8 cellular contexts compared by ENCODE assay signal in genomic region chr14:22766457-22767322, GRCh38. TPM values are rescaled to one million over a fixed set of nuclear protein-coding genes. Genes with fewer than 3 reads are reported as not detected.
DNase-seq lines count a peak whose midpoint lies in the region; ATAC-seq and TF ChIP-seq lines count a peak whose summit lies in the region.

Gene OXA1L, plus strand, starts transcription at chr14:22766688. Its CDS starts 14 bp downstream, at chr14:22766702.

- ATAC-seq in HG02642 (IDR thresholded peaks at IDR 0.05; ENCODE audit: poor library complexity, unreplicated experiment), result peak; percentile 80
- ATAC-seq in activated naive CD8-positive, alpha-beta T cell treated with anti-CD3 and anti-CD28 coated beads, Interleukin-2, amount 50 U/mL, for 24 hours, result peak; percentile 85

- no peaks in the 10 kb centered on the region for H3K27me3 ChIP-seq in cardiac muscle cell
- H3K27me3 ChIP-seq in parathyroid adenoma (ENCODE audit: control insufficient read depth, insufficient read depth, low read length), result no peaks in the 10 kb centered on the region
- no peaks in the 10 kb centered on the region for H3K27me3 ChIP-seq in tibial nerve

- no peaks in the 10 kb centered on the region for H3K27me3 Mint-ChIP-seq in activated naive CD8-positive, alpha-beta T cell treated with anti-CD3 and anti-CD28 coated beads, Interleukin-2, amount 50 U/mL, for 24 hours

- H3K36me3 ChIP-seq in cardiac muscle cell (peaks cover 32% of the 10 kb centered on the region), parathyroid adenoma (ENCODE audit: control insufficient read depth, insufficient read depth, low read length) (no peaks in the 10 kb centered on the region), tibial nerve (peaks cover 7 to 60% (median 22%) of the 10 kb centered on the region in 3 donors)

- TF ChIP-seq CTCF in GM10248 (IDR thresholded peaks at IDR 0.05; ENCODE audit: control extremely low read depth, extremely low read depth, low read depth, missing control alignments) (no peak), cardiac muscle cell (IDR thresholded peaks at IDR 0.05; ENCODE audit: low read depth, low read length) (no peak), parathyroid adenoma (IDR thresholded peaks at IDR 0.05) (no peak), tibial nerve (IDR thresholded peaks at IDR 0.05) (peak in 1 of 5 experiments; percentile 12)

- TF ChIP-seq EP300 in tibial nerve (IDR thresholded peaks at IDR 0.05), result peak; percentile 75 to 92

- H3K27ac ChIP-seq in cardiac muscle cell, result peak within 1 kb of the TSS; percentile 94
- H3K27ac ChIP-seq in parathyroid adenoma, result peak within 1 kb of the TSS; percentile 78
- peak within 1 kb of the TSS; percentile 70 to 92 (median 86) for H3K27ac ChIP-seq in tibial nerve

- H3K9ac ChIP-seq in parathyroid adenoma, result peak within 1 kb of the TSS; percentile 16

- TF ChIP-seq POLR2A in tibial nerve (IDR thresholded peaks at IDR 0.05), result peak; percentile 44 to 71

- peak within 1 kb of the TSS; percentile 99 for H3K27ac Mint-ChIP-seq in activated naive CD8-positive, alpha-beta T cell treated with anti-CD3 and anti-CD28 coated beads, Interleukin-2, amount 50 U/mL, for 24 hours

- H3K4me2 ChIP-seq in parathyroid adenoma (ENCODE audit: low read length), result peak within 1 kb of the TSS; percentile 61

- CTCF ChIA-PET in GM10248 (lab: Yijun Ruan, JAX), result interaction anchor here (0.9 to 3.2 kb wide), 17 partner anchors 11 to 211 kb away, joined by 3 to 24 read pairs (median 4); partner anchors contain the start of genes DAD1 and LRP10

- H3K4me1 ChIP-seq in cardiac muscle cell (ENCODE audit: low read depth) (peaks cover 15% of the 10 kb centered on the region), parathyroid adenoma (peaks cover 14% of the 10 kb centered on the region), tibial nerve (peaks cover 0 to 33% (median 16%) of the 10 kb centered on the region in 4 donors)

- H3K79me2 ChIP-seq in parathyroid adenoma, result peaks cover 4% of the 10 kb centered on the region

- peaks cover 68% of the 10 kb centered on the region for H3K36me3 Mint-ChIP-seq in activated naive CD8-positive, alpha-beta T cell treated with anti-CD3 and anti-CD28 coated beads, Interleukin-2, amount 50 U/mL, for 24 hours (ENCODE audit: low read depth)

- H3K9me3 ChIP-seq in cardiac muscle cell (ENCODE audit: low read depth) (no peaks in the 10 kb centered on the region), parathyroid adenoma (ENCODE audit: control insufficient read depth, low read length) (no peaks in the 10 kb centered on the region), tibial nerve (peaks cover 0 to 11% (median 0%) of the 10 kb centered on the region in 4 donors)

- WGBS in tibial nerve, 2 donors, result 0 to 1% methylated on average over 37 to 52 of the region's 56 CpGs

- H2AFZ ChIP-seq in parathyroid adenoma, result peak within 1 kb of the TSS; percentile 73

- H3K4me3 ChIP-seq in cardiac muscle cell (peak within 1 kb of the TSS; percentile 85), parathyroid adenoma (ENCODE audit: low read depth, low read length) (peak within 1 kb of the TSS; percentile 93), tibial nerve (peak within 1 kb of the TSS; percentile 66 to 92 (median 84))

- H3K4me3 Mint-ChIP-seq in activated naive CD8-positive, alpha-beta T cell treated with anti-CD3 and anti-CD28 coated beads, Interleukin-2, amount 50 U/mL, for 24 hours, result peak within 1 kb of the TSS; percentile 95

- DNase-seq in GM10248 (ENCODE audit: extremely low spot score) (peak; percentile 91), NCI-H1417 treated with DMSO at 0.1 percent for 48 hours (lab: John Stamatoyannopoulos, UW) (peak; percentile 95), SW480 (ENCODE audit: low spot score) (peak; percentile 95), cardiac muscle cell (ENCODE audit: low read depth in 1 of 2, low spot score in 1 of 2) (peak; percentile 97 to 98), tibial nerve (ENCODE audit: low spot score in 2 of 2) (peak; percentile 96 to 97)
- DNase-seq in activated naive CD8-positive, alpha-beta T cell treated with anti-CD3 and anti-CD28 coated beads, Interleukin-2, amount 50 U/mL, for 24 hours, result peak; percentile 92

- POLR2A ChIA-PET in GM10248 (lab: Yijun Ruan, JAX), result interaction anchor here (0.5 to 1.2 kb wide), 8 partner anchors 12 to 177 kb away, joined by 3 to 4 read pairs (median 3); no protein-coding TSS in a partner anchor

- H3K9me3 Mint-ChIP-seq in activated naive CD8-positive, alpha-beta T cell treated with anti-CD3 and anti-CD28 coated beads, Interleukin-2, amount 50 U/mL, for 24 hours, result peaks cover 4% of the 10 kb centered on the region

- H3K4me1 Mint-ChIP-seq in activated naive CD8-positive, alpha-beta T cell treated with anti-CD3 and anti-CD28 coated beads, Interleukin-2, amount 50 U/mL, for 24 hours, result peaks cover 35% of the 10 kb centered on the region

RNA-seq across cellular contexts. Expression of gene OXA1L, which starts in this region (rescaled TPM):
- total RNA-seq in cardiac muscle cell (137 and 160 TPM in 2 replicates), tibial nerve (10 to 100 TPM; 65.5 to 79.6 (median 69.6) TPM)
- 53.4 and 71.5 TPM in 2 replicates for polyA plus RNA-seq in cardiac muscle cell

Comparison
In these comparisons a context has a peak if more than half of its experiments do, and no peak if none do; other contexts are left out.
1. Peak in every context shown above with its lines: DNase-seq, ATAC-seq, H3K4me3 ChIP-seq and H3K27ac ChIP-seq.